1 cellular context compared by ENCODE assay signal in genomic region chr22:17792289-17792688, GRCh38.
TF ChIP-seq lines count a peak whose summit lies in the region.

No MANE protein-coding gene starts in this region.

TF ChIP-seq in GM23338, 12 proteins besides CTCF, POLR2A, EP300 and RAD21 (continued from another document):
- no peak for TF ChIP-seq ZNF462 (CRISPR knock-in tag; IDR thresholded peaks at IDR 0.05)
- no peak for TF ChIP-seq STAT1 (IDR thresholded peaks at IDR 0.05; ENCODE audit: unreplicated experiment)
- TF ChIP-seq CREB1 (CRISPR knock-in tag; IDR thresholded peaks at IDR 0.05; ENCODE audit: low read depth): no peak
- no peak for TF ChIP-seq NANOG (IDR thresholded peaks at IDR 0.05; ENCODE audit: borderline replicate concordance)
- TF ChIP-seq ETS1 (IDR thresholded peaks at IDR 0.05): no peak
- no peak for TF ChIP-seq EZH2 (IDR thresholded peaks at IDR 0.05; ENCODE audit: low read depth, unreplicated experiment)
- TF ChIP-seq ZNF331 (CRISPR knock-in tag; IDR thresholded peaks at IDR 0.05; ENCODE audit: low read depth): no peak
- no peak for TF ChIP-seq REST (IDR thresholded peaks at IDR 0.05; ENCODE audit: unreplicated experiment)
